12 cellular contexts compared by ENCODE assay signal in genomic region chr17:2230877-2231276, GRCh38.
DNase-seq lines count a peak whose midpoint lies in the region; ATAC-seq and TF ChIP-seq lines count a peak whose summit lies in the region.
"Had no signal": no experiment of that assay in that cellular context is flagged by ENCODE, and none has a peak within 500 bp of the region (broad histone marks: within the 10 kb centered on the region; RNA-seq: fewer than 3 reads in every experiment).

No MANE protein-coding gene starts in this region.

- ATAC-seq in activated naive CD8-positive, alpha-beta T cell treated with anti-CD3 and anti-CD28 coated beads, Interleukin-2, amount 10 ng/mL, durations not matched to agents 7 days and 5 days (ENCODE audit: low read depth), result peak; percentile 59
- ATAC-seq in activated naive CD8-positive, alpha-beta T cell treated with anti-CD3 and anti-CD28 coated beads, Interleukin-2, amount 50 U/mL, for 24 hours, result no peak
- peak; percentile 20 for ATAC-seq in mucosa of descending colon
- ATAC-seq in HG02981 (IDR thresholded peaks at IDR 0.05; ENCODE audit: unreplicated experiment), result no peak
- no peak for ATAC-seq in GM21367 (IDR thresholded peaks at IDR 0.05; ENCODE audit: unreplicated experiment)

- 64 to 79% methylated on average over 6 of the region's 6 CpGs for WGBS in tibial nerve, 2 donors

- H3K4me3 Mint-ChIP-seq in activated naive CD8-positive, alpha-beta T cell treated with anti-CD3 and anti-CD28 coated beads, Interleukin-2, amount 10 ng/mL, durations not matched to agents 7 days and 5 days, result peak overlapping the region; percentile 12
- no peak overlapping the region for H3K4me3 Mint-ChIP-seq in activated naive CD8-positive, alpha-beta T cell treated with anti-CD3 and anti-CD28 coated beads, Interleukin-2, amount 50 U/mL, for 24 hours

- peak overlapping the region in 3 of 4 donors; percentile 34 to 68 (median 62) for H3K27ac ChIP-seq in tibial nerve

- no peak for TF ChIP-seq POLR2A in tibial nerve (IDR thresholded peaks at IDR 0.05)

- peaks cover 45% of the 10 kb centered on the region for H3K4me1 Mint-ChIP-seq in activated naive CD8-positive, alpha-beta T cell treated with anti-CD3 and anti-CD28 coated beads, Interleukin-2, amount 10 ng/mL, durations not matched to agents 7 days and 5 days
- peaks cover 24% of the 10 kb centered on the region for H3K4me1 Mint-ChIP-seq in activated naive CD8-positive, alpha-beta T cell treated with anti-CD3 and anti-CD28 coated beads, Interleukin-2, amount 50 U/mL, for 24 hours

- no peak overlapping the region for H3K4me3 ChIP-seq in mucosa of descending colon
- H3K4me3 ChIP-seq in tibial nerve, result no peak overlapping the region

- peak overlapping the region; percentile 23 for H3K27ac Mint-ChIP-seq in activated naive CD8-positive, alpha-beta T cell treated with anti-CD3 and anti-CD28 coated beads, Interleukin-2, amount 10 ng/mL, durations not matched to agents 7 days and 5 days
- no peak overlapping the region for H3K27ac Mint-ChIP-seq in activated naive CD8-positive, alpha-beta T cell treated with anti-CD3 and anti-CD28 coated beads, Interleukin-2, amount 50 U/mL, for 24 hours

- no peaks in the 10 kb centered on the region for H3K9me3 Mint-ChIP-seq in activated naive CD8-positive, alpha-beta T cell treated with anti-CD3 and anti-CD28 coated beads, Interleukin-2, amount 10 ng/mL, durations not matched to agents 7 days and 5 days
- H3K9me3 Mint-ChIP-seq in activated naive CD8-positive, alpha-beta T cell treated with anti-CD3 and anti-CD28 coated beads, Interleukin-2, amount 50 U/mL, for 24 hours, result no peaks in the 10 kb centered on the region

- no peaks in the 10 kb centered on the region for H3K27me3 ChIP-seq in tibial nerve

- H3K9me3 ChIP-seq in mucosa of descending colon, result no peaks in the 10 kb centered on the region
- no peaks in the 10 kb centered on the region for H3K9me3 ChIP-seq in tibial nerve

- intact Hi-C loops in mucosa of descending colon (cut with DNase I, micrococcal nuclease), result no loop called here

- DNase-seq in activated naive CD8-positive, alpha-beta T cell treated with anti-CD3 and anti-CD28 coated beads, Interleukin-2, amount 10 ng/mL, durations not matched to agents 7 days and 5 days, result no peak
- no peak for DNase-seq in activated naive CD8-positive, alpha-beta T cell treated with anti-CD3 and anti-CD28 coated beads, Interleukin-2, amount 50 U/mL, for 24 hours
- peak; percentile 90 for DNase-seq in amniotic epithelial cell (ENCODE audit: low read depth)
- DNase-seq in mucosa of descending colon, result no peak
- DNase-seq in tibial nerve (ENCODE audit: low spot score in 2 of 2), result no peak
- DNase-seq in GM19238 (ENCODE audit: insufficient read length, low spot score), result no peak
- DNase-seq: AML-193; DMS153; effector CD4-positive, alpha-beta T cell; T-helper 9 cell had no signal

- no peak for TF ChIP-seq EP300 in tibial nerve (IDR thresholded peaks at IDR 0.05)

- peaks cover 36% of the 10 kb centered on the region for H3K36me3 Mint-ChIP-seq in activated naive CD8-positive, alpha-beta T cell treated with anti-CD3 and anti-CD28 coated beads, Interleukin-2, amount 10 ng/mL, durations not matched to agents 7 days and 5 days
- peaks cover 23% of the 10 kb centered on the region for H3K36me3 Mint-ChIP-seq in activated naive CD8-positive, alpha-beta T cell treated with anti-CD3 and anti-CD28 coated beads, Interleukin-2, amount 50 U/mL, for 24 hours (ENCODE audit: low read depth)

- no peaks in the 10 kb centered on the region for H3K36me3 ChIP-seq in mucosa of descending colon (ENCODE audit: low read depth)
- H3K36me3 ChIP-seq in tibial nerve, result peaks cover 0 to 9% (median 0%) of the 10 kb centered on the region in 3 donors

- H3K4me1 ChIP-seq in mucosa of descending colon (ENCODE audit: low read depth) (no peaks in the 10 kb centered on the region), tibial nerve (peaks cover 0 to 63% (median 20%) of the 10 kb centered on the region in 4 donors)

- TF ChIP-seq CTCF in mucosa of descending colon (IDR thresholded peaks at IDR 0.05) (no peak), tibial nerve (IDR thresholded peaks at IDR 0.05) (no peak)

- no peaks in the 10 kb centered on the region for H3K27me3 Mint-ChIP-seq in activated naive CD8-positive, alpha-beta T cell treated with anti-CD3 and anti-CD28 coated beads, Interleukin-2, amount 10 ng/mL, durations not matched to agents 7 days and 5 days
- no peaks in the 10 kb centered on the region for H3K27me3 Mint-ChIP-seq in activated naive CD8-positive, alpha-beta T cell treated with anti-CD3 and anti-CD28 coated beads, Interleukin-2, amount 50 U/mL, for 24 hours

- POLR2A ChIA-PET in activated naive CD8-positive, alpha-beta T cell treated with anti-CD3 and anti-CD28 coated beads, Interleukin-2, amount 10 ng/mL, durations not matched to agents 7 days and 5 days (lab: Charles Lee), result interaction anchor here (0.6 to 1.0 kb wide), 4 partner anchors 123 to 406 kb away, joined by 3 to 6 read pairs (median 4); no protein-coding TSS in a partner anchor

Comparison
In these comparisons a context has a peak if more than half of its experiments do, and no peak if none do; other contexts are left out.
1. ATAC-seq: peak in activated naive CD8-positive, alpha-beta T cell treated with anti-CD3 and anti-CD28 coated beads, Interleukin-2, amount 10 ng/mL, durations not matched to agents 7 days and 5 days (single experiment) and mucosa of descending colon (single experiment); none in activated naive CD8-positive, alpha-beta T cell treated with anti-CD3 and anti-CD28 coated beads, Interleukin-2, amount 50 U/mL, for 24 hours (single experiment), HG02981 (single experiment) and GM21367 (single experiment).